15 cellular contexts compared by ENCODE assay signal in genomic region chr10:132305654-132306340, GRCh38. TPM values are rescaled to one million over a fixed set of nuclear protein-coding genes. Genes with fewer than 3 reads are reported as not detected.
A peak's percentile ranks its signal among the peaks of the same experiment; 100 is the strongest.
DNase-seq lines count a peak whose midpoint lies in the region; ATAC-seq lines count a peak whose summit lies in the region.
"Had no signal": no experiment of that assay in that cellular context is flagged by ENCODE, and none has a peak within 500 bp of the region (broad histone marks: within the 10 kb centered on the region; RNA-seq: fewer than 3 reads in every experiment).

No MANE protein-coding gene starts in this region.

- H3K4me1 Mint-ChIP-seq in stimulated activated naive CD8-positive, alpha-beta T cell treated with anti-CD3 and anti-CD28 coated beads, Interleukin-15, Interleukin-2, amounts not matched to agents 100 ng/mL and 50 ng/mL, for 24 hours (ENCODE audit: low read depth) = peaks cover 14% of the 10 kb centered on the region
- peaks cover 4% of the 10 kb centered on the region for H3K4me1 Mint-ChIP-seq in activated naive CD8-positive, alpha-beta T cell treated with anti-CD3 and anti-CD28 coated beads, Interleukin-2, amount 10 ng/mL, durations not matched to agents 7 days and 5 days
- H3K4me1 Mint-ChIP-seq in naive thymus-derived CD4-positive, alpha-beta T cell = peaks cover 0 to 20% (median 12%) of the 10 kb centered on the region in 7 donors

- DNase-seq in stimulated activated naive CD8-positive, alpha-beta T cell treated with anti-CD3 and anti-CD28 coated beads, Interleukin-15, Interleukin-2, amounts not matched to agents 100 U/mL and 50 U/mL, for 24 hours = no peak
- peak; percentile 29 for DNase-seq in activated naive CD8-positive, alpha-beta T cell treated with anti-CD3 and anti-CD28 coated beads, Interleukin-2, amount 10 ng/mL, durations not matched to agents 7 days and 5 days
- DNase-seq in naive thymus-derived CD4-positive, alpha-beta T cell = no peak
- DNase-seq in OCI-M2 (lab: John Stamatoyannopoulos, UW; ENCODE audit: unreplicated experiment) (no peak), NAMALWA (ENCODE audit: low spot score) (no peak)
- DNase-seq: caudate nucleus, EL, Kasumi-1, NCI-H187, NCI-H82, right cardiac atrium had no signal

- peak overlapping the region; percentile 91 for H3K4me3 Mint-ChIP-seq in stimulated activated naive CD8-positive, alpha-beta T cell treated with anti-CD3 and anti-CD28 coated beads, Interleukin-15, Interleukin-2, amounts not matched to agents 100 ng/mL and 50 ng/mL, for 24 hours
- peak overlapping the region; percentile 41 for H3K4me3 Mint-ChIP-seq in activated naive CD8-positive, alpha-beta T cell treated with anti-CD3 and anti-CD28 coated beads, Interleukin-2, amount 10 ng/mL, durations not matched to agents 7 days and 5 days
- H3K4me3 Mint-ChIP-seq in naive thymus-derived CD4-positive, alpha-beta T cell = peak overlapping the region; percentile 38 to 93 (median 76)

- peaks cover 9% of the 10 kb centered on the region for H3K27me3 Mint-ChIP-seq in stimulated activated naive CD8-positive, alpha-beta T cell treated with anti-CD3 and anti-CD28 coated beads, Interleukin-15, Interleukin-2, amounts not matched to agents 100 ng/mL and 50 ng/mL, for 24 hours
- H3K27me3 Mint-ChIP-seq in activated naive CD8-positive, alpha-beta T cell treated with anti-CD3 and anti-CD28 coated beads, Interleukin-2, amount 10 ng/mL, durations not matched to agents 7 days and 5 days = peaks cover 27% of the 10 kb centered on the region
- H3K27me3 Mint-ChIP-seq in naive thymus-derived CD4-positive, alpha-beta T cell = peaks cover 0 to 46% (median 0%) of the 10 kb centered on the region in 5 donors

- H3K27ac ChIP-seq in naive thymus-derived CD4-positive, alpha-beta T cell (ENCODE audit: low read depth, low read length) = no peak overlapping the region

- ATAC-seq in stimulated activated naive CD8-positive, alpha-beta T cell treated with anti-CD3 and anti-CD28 coated beads, Interleukin-15, Interleukin-2, amounts not matched to agents 100 U/mL and 50 U/mL, for 24 hours = no peak
- ATAC-seq in activated naive CD8-positive, alpha-beta T cell treated with anti-CD3 and anti-CD28 coated beads, Interleukin-2, amount 10 ng/mL, durations not matched to agents 7 days and 5 days (ENCODE audit: low read depth) = no peak
- no peak for ATAC-seq in naive thymus-derived CD4-positive, alpha-beta T cell
- ATAC-seq in HG03097 (IDR thresholded peaks at IDR 0.05; ENCODE audit: low FRiP score, unreplicated experiment) (no peak), HG02852 (IDR thresholded peaks at IDR 0.05; ENCODE audit: unreplicated experiment) (no peak)
- ATAC-seq: GM12878, right cardiac atrium had no signal

- H3K36me3 Mint-ChIP-seq in stimulated activated naive CD8-positive, alpha-beta T cell treated with anti-CD3 and anti-CD28 coated beads, Interleukin-15, Interleukin-2, amounts not matched to agents 100 ng/mL and 50 ng/mL, for 24 hours (ENCODE audit: low read depth) = no peaks in the 10 kb centered on the region
- no peaks in the 10 kb centered on the region for H3K36me3 Mint-ChIP-seq in activated naive CD8-positive, alpha-beta T cell treated with anti-CD3 and anti-CD28 coated beads, Interleukin-2, amount 10 ng/mL, durations not matched to agents 7 days and 5 days
- no peaks in the 10 kb centered on the region for H3K36me3 Mint-ChIP-seq in naive thymus-derived CD4-positive, alpha-beta T cell

- peaks cover 0 to 2% (median 0%) of the 10 kb centered on the region in 3 experiments for H3K36me3 ChIP-seq in naive thymus-derived CD4-positive, alpha-beta T cell (ENCODE audit: control insufficient read depth in 2 of 3, insufficient read depth in 3 of 3, low read length in 3 of 3)

- CTCF ChIA-PET in naive thymus-derived CD4-positive, alpha-beta T cell (lab: Charles Lee) = no interaction called here

- peaks cover 4 to 6% of the 10 kb centered on the region in 2 donors for H3K4me1 ChIP-seq in naive thymus-derived CD4-positive, alpha-beta T cell (ENCODE audit: control insufficient read depth in 2 of 2, insufficient read depth in 2 of 2, low read length in 2 of 2)

- no peak overlapping the region for H3K27ac Mint-ChIP-seq in stimulated activated naive CD8-positive, alpha-beta T cell treated with anti-CD3 and anti-CD28 coated beads, Interleukin-15, Interleukin-2, amounts not matched to agents 100 ng/mL and 50 ng/mL, for 24 hours
- no peak overlapping the region for H3K27ac Mint-ChIP-seq in activated naive CD8-positive, alpha-beta T cell treated with anti-CD3 and anti-CD28 coated beads, Interleukin-2, amount 10 ng/mL, durations not matched to agents 7 days and 5 days
- no peak overlapping the region for H3K27ac Mint-ChIP-seq in naive thymus-derived CD4-positive, alpha-beta T cell

- no peak overlapping the region for H3K4me3 ChIP-seq in naive thymus-derived CD4-positive, alpha-beta T cell (ENCODE audit: low read length)
- H3K4me3 ChIP-seq: GM12878 had no signal

- H3K9me3 ChIP-seq in naive thymus-derived CD4-positive, alpha-beta T cell (ENCODE audit: control insufficient read depth in 2 of 3, low read length in 3 of 3) = no peaks in the 10 kb centered on the region

- intact Hi-C loops in naive thymus-derived CD4-positive, alpha-beta T cell (cut with micrococcal nuclease) = loop anchor here (5.0 to 10.0 kb wide), 6 partner anchors 73 to 1052 kb away; partner anchors contain the start of genes TUBGCP2 (in 2 of the 2), ZNF511 (in 2 of the 2), FUOM (in 1 of the 2) and PPP2R2D (in 1 of the 2)

- H3K27me3 ChIP-seq in naive thymus-derived CD4-positive, alpha-beta T cell (ENCODE audit: control insufficient read depth in 2 of 2, insufficient read depth in 2 of 2, low read length in 2 of 2) = no peaks in the 10 kb centered on the region

- POLR2A ChIA-PET in activated naive CD8-positive, alpha-beta T cell treated with anti-CD3 and anti-CD28 coated beads, Interleukin-2, amount 10 ng/mL, durations not matched to agents 7 days and 5 days (lab: Charles Lee) = no interaction called here
- POLR2A ChIA-PET in naive thymus-derived CD4-positive, alpha-beta T cell (lab: Charles Lee) = no interaction called here

- H3K9me3 Mint-ChIP-seq in stimulated activated naive CD8-positive, alpha-beta T cell treated with anti-CD3 and anti-CD28 coated beads, Interleukin-15, Interleukin-2, amounts not matched to agents 100 ng/mL and 50 ng/mL, for 24 hours = no peaks in the 10 kb centered on the region
- no peaks in the 10 kb centered on the region for H3K9me3 Mint-ChIP-seq in activated naive CD8-positive, alpha-beta T cell treated with anti-CD3 and anti-CD28 coated beads, Interleukin-2, amount 10 ng/mL, durations not matched to agents 7 days and 5 days
- peaks cover 0 to 2% (median 0%) of the 10 kb centered on the region in 11 donors for H3K9me3 Mint-ChIP-seq in naive thymus-derived CD4-positive, alpha-beta T cell

RNA-seq across cellular contexts. Expression of gene STK32C, which starts 2.0 kb away (rescaled TPM):
- total RNA-seq in activated naive CD8-positive, alpha-beta T cell treated with anti-CD3 and anti-CD28 coated beads, Interleukin-2, amount 10 ng/mL, durations not matched to agents 7 days and 5 days = 10 to 100 TPM; 12.5 TPM
- 10 to 100 TPM in 4 of 5 experiments, 1 to 10 TPM in 1; 8.7 to 19.4 (median 12.0) TPM for total RNA-seq in naive thymus-derived CD4-positive, alpha-beta T cell
- polyA plus RNA-seq in naive thymus-derived CD4-positive, alpha-beta T cell = 1 to 10 TPM; 4.6 to 7.2 TPM

RNA-seq across cellular contexts. Expression of gene LRRC27, which starts 26.2 kb away (rescaled TPM):
- total RNA-seq in activated naive CD8-positive, alpha-beta T cell treated with anti-CD3 and anti-CD28 coated beads, Interleukin-2, amount 10 ng/mL, durations not matched to agents 7 days and 5 days = 1 to 10 TPM; 4.7 to 6.3 TPM
- total RNA-seq in naive thymus-derived CD4-positive, alpha-beta T cell = 10 to 100 TPM in 1 of 5 experiments, 1 to 10 TPM in 4; 3.4 to 10.8 (median 7.1) TPM
- polyA plus RNA-seq in naive thymus-derived CD4-positive, alpha-beta T cell = 1 to 10 TPM; 1.8 to 4.9 TPM

Comparison
In these comparisons a context has a peak if more than half of its experiments do, and no peak if none do; other contexts are left out.
1. H3K4me3 Mint-ChIP-seq: peak in every context shown above with its lines; median percentile 91 in stimulated activated naive CD8-positive, alpha-beta T cell treated with anti-CD3 and anti-CD28 coated beads, Interleukin-15, Interleukin-2, amounts not matched to agents 100 ng/mL and 50 ng/mL, for 24 hours; 76 in naive thymus-derived CD4-positive, alpha-beta T cell; 41 in activated naive CD8-positive, alpha-beta T cell treated with anti-CD3 and anti-CD28 coated beads, Interleukin-2, amount 10 ng/mL, durations not matched to agents 7 days and 5 days.